In the genomic region with DNA sequence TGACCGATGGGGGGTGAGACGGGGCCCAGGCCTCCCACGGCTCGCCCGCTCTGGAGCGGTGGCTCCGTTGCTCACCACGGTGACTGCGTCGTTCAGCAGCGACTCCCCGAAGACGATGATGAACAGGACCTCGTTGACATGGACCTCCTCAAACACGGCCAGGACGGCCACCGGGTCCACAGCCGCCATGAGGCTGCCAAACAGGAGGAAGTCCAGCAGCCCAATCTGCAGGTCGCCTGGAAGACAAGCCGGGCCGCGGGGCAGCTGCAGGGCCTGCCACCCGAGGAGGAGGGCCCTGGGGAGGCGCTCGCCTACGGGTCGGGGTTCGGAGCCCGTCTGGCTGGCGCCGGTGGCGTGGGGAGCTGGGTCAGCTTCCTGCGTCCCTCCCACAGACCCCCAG, we compare ENCODE assay signal across 29 cellular contexts.
"Had no signal": no experiment of that assay in that cellular context is flagged by ENCODE, and none has a peak within 500 bp of the region (broad histone marks: within the 10 kb centered on the region; RNA-seq: fewer than 3 reads in every experiment).

No MANE protein-coding gene starts in this region.

- H3K9me3 Mint-ChIP-seq: stimulated activated effector memory CD8-positive, alpha-beta T cell treated with anti-CD3 and anti-CD28 coated beads, Interleukin-12 subunit alpha, Interleukin-12 subunit beta, amount 100 ng/mL, for 72 hours; stimulated activated memory B cell treated with anti-CD40 and anti-IgM and Interleukin-4, amounts not matched to agents 10 μg/mL and 1 μg/mL and 100 μg/mL, for 72 hours; stimulated activated naive CD8-positive, alpha-beta T cell treated with anti-CD3 and anti-CD28 coated beads, Interleukin-15, amount 100 ng/mL, for 72 hours; stimulated activated naive CD8-positive, alpha-beta T cell treated with anti-CD3 and anti-CD28 coated beads, Interleukin-15, Interleukin-2, amounts not matched to agents 100 ng/mL and 50 ng/mL, for 24 hours; type B pancreatic cell had no signal

- H3K27ac Mint-ChIP-seq: stimulated activated memory B cell treated with anti-CD40 and anti-IgM and Interleukin-4, amounts not matched to agents 10 μg/mL and 1 μg/mL and 100 μg/mL, for 72 hours; stimulated activated naive B cell treated with anti-CD40 and anti-IgM and Interleukin-4, amounts not matched to agents 10 μg/mL and 1 μg/mL and 100 μg/mL, for 72 hours; stimulated activated naive CD8-positive, alpha-beta T cell treated with anti-CD3 and anti-CD28 coated beads, Interleukin-15, Interleukin-2, amounts not matched to agents 100 ng/mL and 50 ng/mL, for 24 hours; type B pancreatic cell had no signal

- FAIRE-seq: urothelium cell line had no signal

- H3K27ac ChIP-seq: stomach, suprapubic skin, testis, thoracic aorta, thyroid gland, tibial artery, transverse colon, upper lobe of left lung, upper lobe of right lung, uterus, vagina had no signal

- H3K9me3 ChIP-seq: stomach, suprapubic skin, testis, thoracic aorta, thyroid gland, tibial artery, tibial nerve, transverse colon, upper lobe of left lung, upper lobe of right lung, uterus, vagina had no signal

- H3K4me3 ChIP-seq: stomach, suprapubic skin, testis, thoracic aorta, thyroid gland, tibial artery, tibial nerve, transverse colon, upper lobe of left lung, upper lobe of right lung, uterus, vagina had no signal

- ATAC-seq: stimulated activated effector memory CD8-positive, alpha-beta T cell treated with anti-CD3 and anti-CD28 coated beads, Interleukin-12 subunit alpha, Interleukin-12 subunit beta, amount 100 ng/mL, for 72 hours; stimulated activated naive B cell treated with anti-CD40 and anti-IgM and Interleukin-4, amounts not matched to agents 10 μg/mL and 1 μg/mL and 100 μg/mL, for 72 hours; stimulated activated naive CD8-positive, alpha-beta T cell treated with anti-CD3 and anti-CD28 coated beads, Interleukin-15, Interleukin-2, amounts not matched to agents 100 U/mL and 50 U/mL, for 24 hours; upper lobe of right lung had no signal

- DNase-seq: stimulated activated CD4-positive, alpha-beta T cell treated with anti-CD3 and anti-CD28 coated beads, Interleukin-2, amount 100 ng/mL, for 48 hours; stimulated activated CD4-positive, alpha-beta T cell treated with anti-CD3 and anti-CD28 coated beads, Interleukin-4, amount 100 ng/mL, for 1 hour; stimulated activated CD4-positive, alpha-beta T cell treated with anti-CD3 and anti-CD28 coated beads, Interleukin-4, amount 100 ng/mL, for 24 hours; stimulated activated CD4-positive, alpha-beta T cell treated with anti-CD3 and anti-CD28 coated beads, Interleukin-4, amount 100 ng/mL, for 4 hours; stimulated activated CD8-positive, alpha-beta memory T cell treated with anti-CD3 and anti-CD28 coated beads, Interleukin-4, amount 100 ng/mL, for 48 hours; stimulated activated naive B cell treated with anti-CD40 and anti-IgM and Interleukin-4, amounts not matched to agents 10 μg/mL and 1 μg/mL and 100 μg/mL, for 72 hours; stimulated activated naive CD4-positive, alpha-beta T cell; stimulated activated naive CD4-positive, alpha-beta T cell treated with Interleukin-2 at 50 U/mL for 16 hours; stimulated activated naive CD8-positive, alpha-beta T cell treated with anti-CD3 and anti-CD28 coated beads, Interleukin-15, amount 100 ng/mL, for 72 hours; stimulated activated naive CD8-positive, alpha-beta T cell treated with anti-CD3 and anti-CD28 coated beads, Interleukin-15, Interleukin-2, amounts not matched to agents 100 U/mL and 50 U/mL, for 24 hours; stomach; substantia nigra; testis; thyroid gland; tibial artery; transverse colon; trophoblast cell; upper lobe of right lung; uterus had no signal

- H3K4me1 Mint-ChIP-seq: stimulated activated effector memory CD8-positive, alpha-beta T cell treated with anti-CD3 and anti-CD28 coated beads, Interleukin-12 subunit alpha, Interleukin-12 subunit beta, amount 100 ng/mL, for 72 hours had no signal

- H3K36me3 ChIP-seq: stomach, suprapubic skin, thoracic aorta, thyroid gland, tibial artery, transverse colon, upper lobe of left lung, upper lobe of right lung, uterus, vagina had no signal

- H3K4me1 ChIP-seq: testis, thyroid gland, tibial artery, transverse colon, uterus, vagina had no signal

- H3K36me3 Mint-ChIP-seq: stimulated activated effector memory CD8-positive, alpha-beta T cell treated with anti-CD3 and anti-CD28 coated beads, Interleukin-12 subunit alpha, Interleukin-12 subunit beta, amount 100 ng/mL, for 72 hours; stimulated activated memory B cell treated with anti-CD40 and anti-IgM and Interleukin-4, amounts not matched to agents 10 μg/mL and 1 μg/mL and 100 μg/mL, for 72 hours; type B pancreatic cell had no signal

- H3K4me3 Mint-ChIP-seq: stimulated activated effector memory CD8-positive, alpha-beta T cell treated with anti-CD3 and anti-CD28 coated beads, Interleukin-12 subunit alpha, Interleukin-12 subunit beta, amount 100 ng/mL, for 72 hours; stimulated activated memory B cell treated with anti-CD40 and anti-IgM and Interleukin-4, amounts not matched to agents 10 μg/mL and 1 μg/mL and 100 μg/mL, for 72 hours; stimulated activated naive B cell treated with anti-CD40 and anti-IgM and Interleukin-4, amounts not matched to agents 10 μg/mL and 1 μg/mL and 100 μg/mL, for 72 hours; stimulated activated naive CD8-positive, alpha-beta T cell treated with anti-CD3 and anti-CD28 coated beads, Interleukin-15, amount 100 ng/mL, for 72 hours; stimulated activated naive CD8-positive, alpha-beta T cell treated with anti-CD3 and anti-CD28 coated beads, Interleukin-15, Interleukin-2, amounts not matched to agents 100 ng/mL and 50 ng/mL, for 24 hours; type B pancreatic cell had no signal

- H3K27me3 ChIP-seq: testis, thyroid gland, vagina had no signal

- H3K27me3 Mint-ChIP-seq: stimulated activated naive CD8-positive, alpha-beta T cell treated with anti-CD3 and anti-CD28 coated beads, Interleukin-15, Interleukin-2, amounts not matched to agents 100 ng/mL and 50 ng/mL, for 24 hours had no signal
